In the genomic region with DNA sequence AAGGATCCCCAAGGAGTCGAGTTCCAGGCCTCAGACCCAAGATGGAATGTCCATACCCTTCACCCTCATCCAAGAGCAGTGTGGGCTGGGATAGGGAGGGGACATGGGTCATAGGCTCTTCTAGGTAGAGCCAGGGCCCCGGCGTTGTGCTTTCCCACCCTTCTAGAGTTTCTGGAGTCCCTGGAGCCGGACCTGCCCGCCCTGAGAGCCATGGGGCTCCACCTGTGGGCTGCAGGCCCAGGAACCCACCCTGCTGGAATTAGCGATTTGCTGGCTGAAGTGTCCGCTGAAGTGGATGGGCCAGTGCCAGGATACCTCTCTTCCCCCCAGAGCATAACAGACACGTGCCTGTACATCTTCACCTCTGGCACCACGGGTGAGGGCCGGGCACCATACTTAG, we compare ENCODE assay signal across 1 cellular context.
TF ChIP-seq lines count a peak whose summit lies in the region.

No MANE protein-coding gene starts in this region.

TF ChIP-seq in IMR-90, 13 proteins besides CTCF, POLR2A, EP300 and RAD21 (continued from another document):
- TF ChIP-seq USF2 (IDR thresholded peaks at IDR 0.05; ENCODE audit: low read depth, low read length) (no peak), NFE2L2 (IDR thresholded peaks at IDR 0.05; ENCODE audit: low read depth, low read length) (no peak), FOS (IDR thresholded peaks at IDR 0.05; ENCODE audit: low read depth, low read length) (no peak), MAFK (IDR thresholded peaks at IDR 0.05; ENCODE audit: low read depth, low read length) (no peak), CHD1 (IDR thresholded peaks at IDR 0.05; ENCODE audit: low read depth, low read length) (no peak), MXI1 (IDR thresholded peaks at IDR 0.05; ENCODE audit: borderline replicate concordance, low read depth, low read length) (no peak), CEBPB (IDR thresholded peaks at IDR 0.05; ENCODE audit: low read depth, low read length) (no peak)
TF ChIP-seq in IMR-90: peak in this region for 0.
